ENCODE assay signal across 17 cellular contexts in genomic region chr11:78363018-78363619, GRCh38.
"Had no signal": no experiment of that assay in that cellular context is flagged by ENCODE, and none has a peak within 500 bp of the region (broad histone marks: within the 10 kb centered on the region; RNA-seq: fewer than 3 reads in every experiment).

No MANE protein-coding gene starts in this region.

- H3K36me3 Mint-ChIP-seq: activated naive CD8-positive, alpha-beta T cell; natural killer cell treated with Interleukin-12 subunit alpha and Interleukin-12 subunit beta and Interleukin-15 and Interleukin-18, amount 100 ng/mL, for 72 hours had no signal

- H3K27me3 Mint-ChIP-seq: activated CD8-positive, alpha-beta memory T cell treated with anti-CD3 and anti-CD28 coated beads, Interleukin-2, amount 10 ng/mL, durations not matched to agents 7 days and 5 days; activated naive CD8-positive, alpha-beta T cell; brain had no signal

- H3K27ac Mint-ChIP-seq: activated CD8-positive, alpha-beta memory T cell treated with anti-CD3 and anti-CD28 coated beads, Interleukin-2, amount 10 ng/mL, durations not matched to agents 7 days and 5 days; activated naive CD8-positive, alpha-beta T cell; natural killer cell treated with Interleukin-12 subunit alpha and Interleukin-12 subunit beta and Interleukin-15 and Interleukin-18, amount 100 ng/mL, for 72 hours had no signal

- H3K27ac ChIP-seq: upper lobe of left lung had no signal

- H3K9me3 ChIP-seq: upper lobe of left lung had no signal

- H3K9me3 Mint-ChIP-seq: activated T-cell treated with anti-CD3 and anti-CD28 coated beads, Interleukin-2, amount 50 U/mL, for 4 hours; endodermal cell; natural killer cell treated with Interleukin-12 subunit alpha and Interleukin-12 subunit beta and Interleukin-15 and Interleukin-18, amount 100 ng/mL, for 72 hours had no signal

- DNase-seq: activated CD4-positive, alpha-beta T cell treated with anti-CD3 and anti-CD28 coated beads, Interleukin-2, amount 50 U/mL, for 4 hours; activated CD8-positive, alpha-beta memory T cell treated with anti-CD3 and anti-CD28 coated beads, Interleukin-2, amount 10 ng/mL, durations not matched to agents 7 days and 5 days; activated effector memory CD4-positive, alpha-beta T cell treated with anti-CD3 and anti-CD28 coated beads, Interleukin-2, amount 50 U/mL, for 16 hours; activated T-cell treated with anti-CD3 and anti-CD28 coated beads, Interleukin-2, amount 50 U/mL, for 4 hours; amygdala; cerebellar nuclear complex; dermis blood vessel endothelial cell; endodermal cell; occipital lobe; stimulated activated CD4-positive, alpha-beta T cell treated with anti-CD3 and anti-CD28 coated beads, Interleukin-12 subunit alpha, Interleukin-12 subunit beta, amount 100 ng/mL, for 4 hours; stimulated activated naive CD4-positive, alpha-beta T cell treated with Interleukin-2 at 50 U/mL for 16 hours; upper lobe of left lung had no signal

- H3K4me3 Mint-ChIP-seq: activated CD8-positive, alpha-beta memory T cell treated with anti-CD3 and anti-CD28 coated beads, Interleukin-2, amount 10 ng/mL, durations not matched to agents 7 days and 5 days; activated naive CD8-positive, alpha-beta T cell; activated T-cell treated with anti-CD3 and anti-CD28 coated beads, Interleukin-2, amount 50 U/mL, for 4 hours; brain; endodermal cell; natural killer cell treated with Interleukin-12 subunit alpha and Interleukin-12 subunit beta and Interleukin-15 and Interleukin-18, amount 100 ng/mL, for 72 hours had no signal

- H3K36me3 ChIP-seq: upper lobe of left lung had no signal

- ATAC-seq: activated CD4-positive, CD25-positive, alpha-beta regulatory T cell treated with anti-CD3 and anti-CD28 coated beads, Interleukin-2, amount 50 U/mL, for 24 hours; activated CD8-positive, alpha-beta memory T cell treated with anti-CD3 and anti-CD28 coated beads, Interleukin-2, amount 10 ng/mL, durations not matched to agents 7 days and 5 days; activated T-cell treated with anti-CD3 and anti-CD28 coated beads, Interleukin-2, amount 50 U/mL, for 4 hours; natural killer cell treated with Interleukin-12 subunit alpha and Interleukin-12 subunit beta and Interleukin-15 and Interleukin-18, amount 100 ng/mL, for 72 hours had no signal

- H3K27me3 ChIP-seq: upper lobe of left lung had no signal

- H3K4me3 ChIP-seq: lung, upper lobe of left lung had no signal
